In the genomic region with DNA sequence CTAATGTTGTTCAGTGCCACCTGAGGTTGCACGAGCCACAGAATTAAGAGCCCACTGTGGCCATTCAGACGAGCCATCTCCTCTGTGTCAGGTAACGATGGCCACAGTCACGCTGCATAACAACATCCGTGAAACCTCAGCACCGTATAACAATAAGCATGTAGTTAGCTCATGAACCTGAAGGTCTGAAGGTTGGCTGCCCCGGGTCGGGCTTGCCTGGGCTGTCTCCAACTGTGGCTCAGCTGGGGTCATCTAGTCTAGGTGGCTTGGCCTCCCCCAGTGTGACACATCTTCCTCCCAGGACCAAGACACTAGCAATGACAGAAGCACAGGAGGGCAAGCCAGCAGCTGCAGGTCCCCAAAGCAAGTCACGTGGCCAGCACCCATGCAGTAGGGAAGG, we compare ENCODE assay signal across 22 cellular contexts.
"Had no signal": no experiment of that assay in that cellular context is flagged by ENCODE, and none has a peak within 500 bp of the region (broad histone marks: within the 10 kb centered on the region; RNA-seq: fewer than 3 reads in every experiment).

No MANE protein-coding gene starts in this region.

- DNase-seq: activated B cell treated with CpG ODN at 0.5 μM for 24 hours; activated CD4-positive, alpha-beta T cell treated with anti-CD3 and anti-CD28 coated beads for 36 hours; activated CD4-positive, alpha-beta T cell treated with anti-CD3 and anti-CD28 coated beads, Interleukin-2, amount 50 U/mL, for 4 hours; activated naive CD4-positive, alpha-beta T cell treated with anti-CD3 and anti-CD28 coated beads for 36 hours; activated naive CD8-positive, alpha-beta T cell treated with anti-CD3 and anti-CD28 coated beads for 36 hours; activated T-cell treated with anti-CD3 and anti-CD28 coated beads, Interleukin-2, amount 50 U/mL, for 4 hours; effector CD4-positive, alpha-beta T cell; gastrocnemius medialis; glutamatergic neuron; left ventricle myocardium inferior; naive B cell; nephron progenitor cell; retina; sigmoid colon; small intestine; stimulated activated CD4-positive, alpha-beta T cell treated with anti-CD3 and anti-CD28 coated beads, Interleukin-1b, Interleukin-23, amount 100 ng/mL, for 48 hours; stimulated activated naive B cell treated with anti-CD40 and anti-IgM and Interleukin-4, amounts not matched to agents 10 μg/mL and 1 μg/mL and 100 μg/mL, for 72 hours; stomach; T-helper 1 cell; thyroid gland had no signal

- ATAC-seq: activated CD4-positive, alpha-beta T cell treated with anti-CD3 and anti-CD28 coated beads for 36 hours; activated T-cell treated with anti-CD3 and anti-CD28 coated beads, Interleukin-2, amount 50 U/mL, for 4 hours; gastrocnemius medialis; pancreas; stimulated activated naive B cell treated with anti-CD40 and anti-IgM and Interleukin-4, amounts not matched to agents 10 μg/mL and 1 μg/mL and 100 μg/mL, for 72 hours had no signal

- FAIRE-seq: islet of Langerhans, pancreas, small intestine had no signal
